1 cellular context compared by ENCODE assay signal in genomic region chr1:234875953-234876814, GRCh38.
A peak's percentile ranks its signal among the peaks of the same experiment; 100 is the strongest.
TF ChIP-seq lines count a peak whose summit lies in the region.

No MANE protein-coding gene starts in this region.

TF ChIP-seq in HepG2, 621 proteins besides CTCF, POLR2A, EP300 and RAD21 (continued from another document and continues in another):
- TF ChIP-seq TBX3 (IDR thresholded peaks at IDR 0.05; ENCODE audit: borderline replicate concordance) (peak; percentile 40; the same call in 1 of the 2 replicates), ERF (CRISPR knock-in tag; IDR thresholded peaks at IDR 0.05) (peak; percentile 71; the same call in 1 of the 2 replicates), CEBPG (CRISPR knock-in tag; IDR thresholded peaks at IDR 0.05) (peak; percentile 99), ATF4 (CRISPR knock-in tag; IDR thresholded peaks at IDR 0.05) (peak in 1 of 2 experiments; percentile 80; a peak in 2 of 4 replicates), STAT5B (CRISPR knock-in tag; IDR thresholded peaks at IDR 0.05) (no peak), ZNF543 (CRISPR knock-in tag; IDR thresholded peaks at IDR 0.05) (no peak), NFKB2 (CRISPR knock-in tag; IDR thresholded peaks at IDR 0.05; ENCODE audit: borderline replicate concordance) (peak; percentile 72; the same call in 1 of the 2 replicates), ZNF12 (CRISPR knock-in tag; IDR thresholded peaks at IDR 0.05) (no peak; the same call in 1 of the 2 replicates), ZNF589 (CRISPR knock-in tag; conservative IDR thresholded peaks at IDR 0.05) (peak; percentile 66; the same call in 1 of the 2 replicates), POLR2AphosphoS5 (IDR thresholded peaks at IDR 0.05; ENCODE audit: low read depth, low read length) (no peak; the same call in 1 of the 2 replicates), ZNF468 (CRISPR knock-in tag; IDR thresholded peaks at IDR 0.05) (no peak), ZNF879 (CRISPR knock-in tag; IDR thresholded peaks at IDR 0.05) (no peak), ADNP (CRISPR knock-in tag; IDR thresholded peaks at IDR 0.05) (0 out of 2 replicates have a peak, but pooled peaks have one; percentile 49), REPIN1 (CRISPR knock-in tag; IDR thresholded peaks at IDR 0.05; ENCODE audit: borderline replicate concordance, low read depth) (peak; percentile 75), ZBED4 (CRISPR knock-in tag; IDR thresholded peaks at IDR 0.05; ENCODE audit: borderline replicate concordance) (peak; percentile 22; the same call in 1 of the 2 replicates), RBM39 (IDR thresholded peaks at IDR 0.05; ENCODE audit: low read depth, low read length, poor library complexity, severe bottlenecking) (peak; percentile 30), CREM (IDR thresholded peaks at IDR 0.05) (peak; percentile 84), CREM (CRISPR knock-in tag; IDR thresholded peaks at IDR 0.05) (no peak), ZNF143 (CRISPR knock-in tag; IDR thresholded peaks at IDR 0.05) (peak; percentile 1; the same call in 1 of the 2 replicates), MXI1 (IDR thresholded peaks at IDR 0.05; ENCODE audit: borderline replicate concordance, low read depth, low read length) (no peak), ZMAT5 (CRISPR knock-in tag; IDR thresholded peaks at IDR 0.05; ENCODE audit: borderline replicate concordance, low read depth) (no peak), TBP (CRISPR knock-in tag; IDR thresholded peaks at IDR 0.05) (no peak), ZNF318 (CRISPR knock-in tag; IDR thresholded peaks at IDR 0.05) (no peak), SNAI1 (CRISPR knock-in tag; IDR thresholded peaks at IDR 0.05; ENCODE audit: borderline replicate concordance) (peak; percentile 85; the same call in 1 of the 2 replicates), ZBTB1 (CRISPR knock-in tag; IDR thresholded peaks at IDR 0.05; ENCODE audit: borderline replicate concordance) (0 out of 2 replicates have a peak, but pooled peaks have one; percentile 17), ZNF703 (CRISPR knock-in tag; IDR thresholded peaks at IDR 0.05; ENCODE audit: borderline replicate concordance) (peak; percentile 76), ZSCAN22 (CRISPR knock-in tag; IDR thresholded peaks at IDR 0.05) (0 out of 2 replicates have a peak, but pooled peaks have one; percentile 36), AKAP8 (CRISPR knock-in tag; IDR thresholded peaks at IDR 0.05) (peak; percentile 83; the same call in 1 of the 2 replicates)
- TF ChIP-seq, protein P1, sequence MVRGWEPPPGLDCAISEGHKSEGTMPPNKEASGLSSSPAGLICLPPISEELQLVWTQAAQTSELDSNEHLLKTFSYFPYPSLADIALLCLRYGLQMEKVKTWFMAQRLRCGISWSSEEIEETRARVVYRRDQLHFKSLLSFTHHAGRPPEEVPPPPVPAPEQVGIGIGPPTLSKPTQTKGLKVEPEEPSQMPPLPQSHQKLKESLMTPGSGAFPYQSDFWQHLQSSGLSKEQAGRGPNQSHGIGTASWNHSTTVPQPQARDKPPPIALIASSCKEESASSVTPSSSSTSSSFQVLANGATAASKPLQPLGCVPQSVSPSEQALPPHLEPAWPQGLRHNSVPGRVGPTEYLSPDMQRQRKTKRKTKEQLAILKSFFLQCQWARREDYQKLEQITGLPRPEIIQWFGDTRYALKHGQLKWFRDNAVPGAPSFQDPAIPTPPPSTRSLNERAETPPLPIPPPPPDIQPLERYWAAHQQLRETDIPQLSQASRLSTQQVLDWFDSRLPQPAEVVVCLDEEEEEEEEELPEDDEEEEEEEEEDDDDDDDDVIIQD (CRISPR knock-in tag; IDR thresholded peaks at IDR 0.05; ENCODE audit: low read depth): peak; percentile 75; the same call in 1 of the 2 replicates
- TF ChIP-seq, protein P2, sequence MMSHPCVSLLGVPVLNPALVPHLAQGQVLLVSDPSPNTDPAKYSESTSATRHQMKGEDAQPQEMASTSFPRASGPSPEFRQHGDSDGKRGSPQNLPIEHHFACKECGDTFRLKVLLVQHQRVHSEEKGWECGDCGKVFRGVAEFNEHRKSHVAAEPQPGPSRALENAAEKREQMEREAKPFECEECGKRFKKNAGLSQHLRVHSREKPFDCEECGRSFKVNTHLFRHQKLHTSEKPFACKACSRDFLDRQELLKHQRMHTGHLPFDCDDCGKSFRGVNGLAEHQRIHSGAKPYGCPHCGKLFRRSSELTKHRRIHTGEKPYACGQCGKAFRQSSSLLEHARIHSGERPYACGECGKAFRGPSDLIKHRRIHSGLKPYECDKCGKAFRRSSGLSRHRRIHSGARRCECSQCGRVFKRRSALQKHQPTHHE (CRISPR knock-in tag; IDR thresholded peaks at IDR 0.05; ENCODE audit: borderline replicate concordance): peak; percentile 59; the same call in 1 of the 2 replicates
- TF ChIP-seq, protein P3, sequence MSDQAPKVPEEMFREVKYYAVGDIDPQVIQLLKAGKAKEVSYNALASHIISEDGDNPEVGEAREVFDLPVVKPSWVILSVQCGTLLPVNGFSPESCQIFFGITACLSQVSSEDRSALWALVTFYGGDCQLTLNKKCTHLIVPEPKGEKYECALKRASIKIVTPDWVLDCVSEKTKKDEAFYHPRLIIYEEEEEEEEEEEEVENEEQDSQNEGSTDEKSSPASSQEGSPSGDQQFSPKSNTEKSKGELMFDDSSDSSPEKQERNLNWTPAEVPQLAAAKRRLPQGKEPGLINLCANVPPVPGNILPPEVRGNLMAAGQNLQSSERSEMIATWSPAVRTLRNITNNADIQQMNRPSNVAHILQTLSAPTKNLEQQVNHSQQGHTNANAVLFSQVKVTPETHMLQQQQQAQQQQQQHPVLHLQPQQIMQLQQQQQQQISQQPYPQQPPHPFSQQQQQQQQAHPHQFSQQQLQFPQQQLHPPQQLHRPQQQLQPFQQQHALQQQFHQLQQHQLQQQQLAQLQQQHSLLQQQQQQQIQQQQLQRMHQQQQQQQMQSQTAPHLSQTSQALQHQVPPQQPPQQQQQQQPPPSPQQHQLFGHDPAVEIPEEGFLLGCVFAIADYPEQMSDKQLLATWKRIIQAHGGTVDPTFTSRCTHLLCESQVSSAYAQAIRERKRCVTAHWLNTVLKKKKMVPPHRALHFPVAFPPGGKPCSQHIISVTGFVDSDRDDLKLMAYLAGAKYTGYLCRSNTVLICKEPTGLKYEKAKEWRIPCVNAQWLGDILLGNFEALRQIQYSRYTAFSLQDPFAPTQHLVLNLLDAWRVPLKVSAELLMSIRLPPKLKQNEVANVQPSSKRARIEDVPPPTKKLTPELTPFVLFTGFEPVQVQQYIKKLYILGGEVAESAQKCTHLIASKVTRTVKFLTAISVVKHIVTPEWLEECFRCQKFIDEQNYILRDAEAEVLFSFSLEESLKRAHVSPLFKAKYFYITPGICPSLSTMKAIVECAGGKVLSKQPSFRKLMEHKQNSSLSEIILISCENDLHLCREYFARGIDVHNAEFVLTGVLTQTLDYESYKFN (CRISPR knock-in tag; conservative IDR thresholded peaks at IDR 0.05): peak; percentile 91
- TF ChIP-seq, protein P4, sequence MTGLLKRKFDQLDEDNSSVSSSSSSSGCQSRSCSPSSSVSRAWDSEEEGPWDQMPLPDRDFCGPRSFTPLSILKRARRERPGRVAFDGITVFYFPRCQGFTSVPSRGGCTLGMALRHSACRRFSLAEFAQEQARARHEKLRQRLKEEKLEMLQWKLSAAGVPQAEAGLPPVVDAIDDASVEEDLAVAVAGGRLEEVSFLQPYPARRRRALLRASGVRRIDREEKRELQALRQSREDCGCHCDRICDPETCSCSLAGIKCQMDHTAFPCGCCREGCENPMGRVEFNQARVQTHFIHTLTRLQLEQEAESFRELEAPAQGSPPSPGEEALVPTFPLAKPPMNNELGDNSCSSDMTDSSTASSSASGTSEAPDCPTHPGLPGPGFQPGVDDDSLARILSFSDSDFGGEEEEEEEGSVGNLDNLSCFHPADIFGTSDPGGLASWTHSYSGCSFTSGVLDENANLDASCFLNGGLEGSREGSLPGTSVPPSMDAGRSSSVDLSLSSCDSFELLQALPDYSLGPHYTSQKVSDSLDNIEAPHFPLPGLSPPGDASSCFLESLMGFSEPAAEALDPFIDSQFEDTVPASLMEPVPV (CRISPR knock-in tag; IDR thresholded peaks at IDR 0.05): peak; percentile 70; the same call in 1 of the 2 replicates
- TF ChIP-seq, protein P5, sequence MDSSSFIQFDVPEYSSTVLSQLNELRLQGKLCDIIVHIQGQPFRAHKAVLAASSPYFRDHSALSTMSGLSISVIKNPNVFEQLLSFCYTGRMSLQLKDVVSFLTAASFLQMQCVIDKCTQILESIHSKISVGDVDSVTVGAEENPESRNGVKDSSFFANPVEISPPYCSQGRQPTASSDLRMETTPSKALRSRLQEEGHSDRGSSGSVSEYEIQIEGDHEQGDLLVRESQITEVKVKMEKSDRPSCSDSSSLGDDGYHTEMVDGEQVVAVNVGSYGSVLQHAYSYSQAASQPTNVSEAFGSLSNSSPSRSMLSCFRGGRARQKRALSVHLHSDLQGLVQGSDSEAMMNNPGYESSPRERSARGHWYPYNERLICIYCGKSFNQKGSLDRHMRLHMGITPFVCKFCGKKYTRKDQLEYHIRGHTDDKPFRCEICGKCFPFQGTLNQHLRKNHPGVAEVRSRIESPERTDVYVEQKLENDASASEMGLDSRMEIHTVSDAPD (CRISPR knock-in tag; IDR thresholded peaks at IDR 0.05): peak; percentile 96
